In genomic region chr22:47084226-47084625, GRCh38 we compare ENCODE assay signal across 19 cellular contexts.
"Had no signal": no experiment of that assay in that cellular context is flagged by ENCODE, and none has a peak within 500 bp of the region (broad histone marks: within the 10 kb centered on the region; RNA-seq: fewer than 3 reads in every experiment).

No MANE protein-coding gene starts in this region.

- H3K4me1 ChIP-seq: prostate gland, right atrium auricular region, sigmoid colon, stomach, tibial artery had no signal

- H3K27ac Mint-ChIP-seq: effector memory CD8-positive, alpha-beta T cell; memory B cell; nephron; neural progenitor cell; stimulated activated effector memory CD8-positive, alpha-beta T cell treated with anti-CD3 and anti-CD28 coated beads, Interleukin-12 subunit alpha, Interleukin-12 subunit beta, amount 100 ng/mL, for 72 hours; type B pancreatic cell had no signal

- DNase-seq: cortex of kidney; effector memory CD8-positive, alpha-beta T cell; hypothalamus; midbrain; naive thymus-derived CD4-positive, alpha-beta T cell; sigmoid colon; stimulated activated CD4-positive, alpha-beta T cell treated with anti-CD3 and anti-CD28 coated beads, Interleukin-2, amount 100 ng/mL, for 24 hours; stimulated activated CD4-positive, alpha-beta T cell treated with anti-CD3 and anti-CD28 coated beads, Interleukin-4, amount 100 ng/mL, for 24 hours; stimulated activated naive CD4-positive, alpha-beta T cell treated with Interleukin-2 at 50 U/mL for 16 hours; stomach had no signal

- H3K4me2 ChIP-seq: neural progenitor cell had no signal

- H3K27ac ChIP-seq: neural progenitor cell, prostate gland, right atrium auricular region, sigmoid colon, stomach, tibial artery had no signal

- H3K9ac ChIP-seq: neural progenitor cell had no signal

- H3K4me1 Mint-ChIP-seq: nephron had no signal

- H3K27me3 ChIP-seq: neural progenitor cell, right atrium auricular region, sigmoid colon, stomach, tibial artery had no signal

- H3K9me3 Mint-ChIP-seq: effector memory CD8-positive, alpha-beta T cell; type B pancreatic cell had no signal

- H3K9me3 ChIP-seq: prostate gland, sigmoid colon, stomach had no signal

- H3K4me3 ChIP-seq: lung, neural progenitor cell, prostate gland, right atrium auricular region, sigmoid colon, stomach, tibial artery had no signal

- ATAC-seq: effector memory CD8-positive, alpha-beta T cell; naive thymus-derived CD4-positive, alpha-beta T cell had no signal

- H3K4me3 Mint-ChIP-seq: effector memory CD8-positive, alpha-beta T cell; memory B cell; nephron; neural progenitor cell; stimulated activated effector memory CD8-positive, alpha-beta T cell treated with anti-CD3 and anti-CD28 coated beads, Interleukin-12 subunit alpha, Interleukin-12 subunit beta, amount 100 ng/mL, for 72 hours; type B pancreatic cell had no signal

- H3K36me3 ChIP-seq: neural progenitor cell, prostate gland, right atrium auricular region, sigmoid colon, stomach, tibial artery had no signal

- H2AFZ ChIP-seq: neural progenitor cell had no signal

- H3K36me3 Mint-ChIP-seq: neural progenitor cell; stimulated activated effector memory CD8-positive, alpha-beta T cell treated with anti-CD3 and anti-CD28 coated beads, Interleukin-12 subunit alpha, Interleukin-12 subunit beta, amount 100 ng/mL, for 72 hours had no signal

- H3K27me3 Mint-ChIP-seq: effector memory CD8-positive, alpha-beta T cell; memory B cell; naive thymus-derived CD4-positive, alpha-beta T cell; type B pancreatic cell had no signal
